8 cellular contexts compared by ENCODE assay signal in genomic region chr5:127030259-127031146, GRCh38. TPM values are rescaled to one million over a fixed set of nuclear protein-coding genes. Genes with fewer than 3 reads are reported as not detected.
DNase-seq lines count a peak whose midpoint lies in the region; ATAC-seq and TF ChIP-seq lines count a peak whose summit lies in the region.

A gene with protein sequence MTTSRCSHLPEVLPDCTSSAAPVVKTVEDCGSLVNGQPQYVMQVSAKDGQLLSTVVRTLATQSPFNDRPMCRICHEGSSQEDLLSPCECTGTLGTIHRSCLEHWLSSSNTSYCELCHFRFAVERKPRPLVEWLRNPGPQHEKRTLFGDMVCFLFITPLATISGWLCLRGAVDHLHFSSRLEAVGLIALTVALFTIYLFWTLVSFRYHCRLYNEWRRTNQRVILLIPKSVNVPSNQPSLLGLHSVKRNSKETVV (minus strand): TSS chr5:127030558. CDS start chr5:126918171, 112,387 bp downstream.

- peaks cover 10 to 25% of the 10 kb centered on the region in 2 donors for H3K4me1 ChIP-seq in duodenal mucosa (ENCODE audit: control insufficient read depth in 1 of 2, insufficient read depth in 2 of 2, low read length in 2 of 2)

- H3K9me3 ChIP-seq in CD4-positive, alpha-beta T cell (ENCODE audit: control insufficient read depth, low read length) = no peaks in the 10 kb centered on the region
- no peaks in the 10 kb centered on the region for H3K9me3 ChIP-seq in duodenal mucosa (ENCODE audit: control insufficient read depth in 1 of 2, low read length in 2 of 2)

- peak; percentile 23 for TF ChIP-seq CTCF in CD4-positive, alpha-beta T cell (IDR thresholded peaks at IDR 0.05)
- peak in 1 of 3 donors; percentile 14 for TF ChIP-seq CTCF in lower leg skin (IDR thresholded peaks at IDR 0.05)

- peak within 1 kb of the TSS; percentile 63 for H3K27ac ChIP-seq in CD4-positive, alpha-beta T cell (ENCODE audit: low read depth, low read length)
- H3K27ac ChIP-seq in duodenal mucosa (ENCODE audit: low read depth, low read length) = peak within 1 kb of the TSS; percentile 93

- H3K36me3 ChIP-seq in duodenal mucosa (ENCODE audit: control insufficient read depth in 1 of 2, insufficient read depth in 2 of 2, low read length in 2 of 2) = no peaks in the 10 kb centered on the region

- CTCF ChIA-PET in CD4-positive, alpha-beta T cell (lab: Charles Lee) = interaction anchor here (0.5 to 1.2 kb wide), 4 partner anchors 44 to 1199 kb away, joined by 3 to 4 read pairs (median 3); no protein-coding TSS in a partner anchor
- CTCF ChIA-PET in activated CD4-positive, alpha-beta memory T cell treated with anti-CD3 and anti-CD28 coated beads, Interleukin-2, amount 10 ng/mL, durations not matched to agents 7 days and 5 days (lab: Charles Lee) = interaction anchor here (0.8 to 1.3 kb wide), 3 partner anchors 42 to 462 kb away, joined by 3 read pairs; no protein-coding TSS in a partner anchor

- H3K4me3 Mint-ChIP-seq in CD4-positive, alpha-beta T cell = peak within 1 kb of the TSS; percentile 97
- peak within 1 kb of the TSS; percentile 85 for H3K4me3 Mint-ChIP-seq in activated CD4-positive, alpha-beta memory T cell treated with anti-CD3 and anti-CD28 coated beads, Interleukin-2, amount 10 ng/mL, durations not matched to agents 7 days and 5 days

- H3K4me1 Mint-ChIP-seq in CD4-positive, alpha-beta T cell (ENCODE audit: low read depth) = peaks cover 21% of the 10 kb centered on the region
- peaks cover 12% of the 10 kb centered on the region for H3K4me1 Mint-ChIP-seq in activated CD4-positive, alpha-beta memory T cell treated with anti-CD3 and anti-CD28 coated beads, Interleukin-2, amount 10 ng/mL, durations not matched to agents 7 days and 5 days

- TF ChIP-seq POLR2A in lower leg skin (IDR thresholded peaks at IDR 0.05) = peak in 1 of 2 donors; percentile 24

- WGBS in lower leg skin, 2 donors = 0% methylated on average over 26 to 48 of the region's 97 CpGs

- no peaks in the 10 kb centered on the region for H3K36me3 Mint-ChIP-seq in CD4-positive, alpha-beta T cell (ENCODE audit: low read depth)
- no peaks in the 10 kb centered on the region for H3K36me3 Mint-ChIP-seq in activated CD4-positive, alpha-beta memory T cell treated with anti-CD3 and anti-CD28 coated beads, Interleukin-2, amount 10 ng/mL, durations not matched to agents 7 days and 5 days (ENCODE audit: low read depth)

- H3K27me3 Mint-ChIP-seq in CD4-positive, alpha-beta T cell = peaks cover 12% of the 10 kb centered on the region
- peaks cover 49% of the 10 kb centered on the region for H3K27me3 Mint-ChIP-seq in activated CD4-positive, alpha-beta memory T cell treated with anti-CD3 and anti-CD28 coated beads, Interleukin-2, amount 10 ng/mL, durations not matched to agents 7 days and 5 days

- peak; percentile 80 to 96 (median 90) for DNase-seq in CD4-positive, alpha-beta T cell
- peak; percentile 95 for DNase-seq in NCI-H82 (lab: John Stamatoyannopoulos, UW)
- peak; percentile 95 for DNase-seq in activated CD4-positive, alpha-beta memory T cell treated with anti-CD3 and anti-CD28 coated beads, Interleukin-2, amount 10 ng/mL, durations not matched to agents 7 days and 5 days
- peak; percentile 92 to 99 for DNase-seq in lower leg skin (ENCODE audit: low spot score in 2 of 2)
- DNase-seq in stimulated activated CD4-positive, alpha-beta T cell treated with anti-CD3 and anti-CD28 coated beads, Interleukin-4, amount 100 ng/mL, for 4 hours = peak; percentile 91 to 94

- H3K9me3 Mint-ChIP-seq in CD4-positive, alpha-beta T cell = no peaks in the 10 kb centered on the region
- H3K9me3 Mint-ChIP-seq in activated CD4-positive, alpha-beta memory T cell treated with anti-CD3 and anti-CD28 coated beads, Interleukin-2, amount 10 ng/mL, durations not matched to agents 7 days and 5 days = no peaks in the 10 kb centered on the region

- peak within 1 kb of the TSS; percentile 77 for H3K27ac Mint-ChIP-seq in CD4-positive, alpha-beta T cell
- no peak within 1 kb of the TSS for H3K27ac Mint-ChIP-seq in activated CD4-positive, alpha-beta memory T cell treated with anti-CD3 and anti-CD28 coated beads, Interleukin-2, amount 10 ng/mL, durations not matched to agents 7 days and 5 days

- ATAC-seq in CD4-positive, alpha-beta T cell (ENCODE audit: poor library complexity) = peak; percentile 94
- ATAC-seq in GM19397 (IDR thresholded peaks at IDR 0.05; ENCODE audit: unreplicated experiment) (peak; percentile 95), HG03565 (IDR thresholded peaks at IDR 0.05; ENCODE audit: unreplicated experiment) (peak; percentile 97)

- H3K4me3 ChIP-seq in duodenal mucosa (ENCODE audit: low read depth in 1 of 2, low read length in 2 of 2) (peak within 1 kb of the TSS; percentile 86 to 90), lower leg skin (ENCODE audit: low read depth, poor library complexity, severe bottlenecking) (peak within 1 kb of the TSS; percentile 73)

- POLR2A ChIA-PET in CD4-positive, alpha-beta T cell (lab: Charles Lee) = interaction anchor here (0.6 to 3.7 kb wide), 12 partner anchors 15 to 1069 kb away, joined by 3 to 21 read pairs (median 6); partner anchors contain the start of genes C5orf63 and LMNB1
- POLR2A ChIA-PET in activated CD4-positive, alpha-beta memory T cell treated with anti-CD3 and anti-CD28 coated beads, Interleukin-2, amount 10 ng/mL, durations not matched to agents 7 days and 5 days (lab: Charles Lee) = interaction anchor here (2.2 to 2.4 kb wide), 2 partner anchors 43 to 253 kb away, joined by 8 to 11 read pairs; partner anchors contain the start of genes C5orf63 and LMNB1

- intact Hi-C loops in CD4-positive, alpha-beta T cell (cut with DNase I, micrococcal nuclease) = loop anchor here (2.0 to 5.0 kb wide), 6 partner anchors 42 to 248 kb away; partner anchors contain the start of gene C5orf63 (in 2 of the 2)
- intact Hi-C loops in lower leg skin (cut with DNase I; ENCODE audit: low total_unique reads) = no loop called here

- H3K9ac ChIP-seq in duodenal mucosa (ENCODE audit: low read depth in 1 of 2, low read length in 2 of 2) = peak within 1 kb of the TSS; percentile 83 to 91

- H3K27me3 ChIP-seq in CD4-positive, alpha-beta T cell (ENCODE audit: control insufficient read depth, insufficient read depth, low read length) = no peaks in the 10 kb centered on the region
- H3K27me3 ChIP-seq in duodenal mucosa (ENCODE audit: control insufficient read depth in 1 of 2, insufficient read depth in 2 of 2, low read length in 2 of 2) = peaks cover 0 to 5% of the 10 kb centered on the region in 2 donors

RNA-seq across cellular contexts. Expression of the gene that starts here (rescaled TPM):
- total RNA-seq in CD4-positive, alpha-beta T cell = 1 to 10 TPM; 5.2 to 6.2 TPM
- total RNA-seq in activated CD4-positive, alpha-beta memory T cell treated with anti-CD3 and anti-CD28 coated beads, Interleukin-2, amount 10 ng/mL, durations not matched to agents 7 days and 5 days = under 1 TPM; 0.68 to 0.70 TPM
- total RNA-seq in lower leg skin = 10 to 100 TPM; 23.4 to 53.7 (median 29.3) TPM

Comparison
In these comparisons a context has a peak if more than half of its experiments do, and no peak if none do; other contexts are left out.
1. Peak in every context shown above with its lines: DNase-seq, ATAC-seq, H3K4me3 ChIP-seq and H3K27ac ChIP-seq.
2. Peak in DNase-seq in activated CD4-positive, alpha-beta memory T cell treated with anti-CD3 and anti-CD28 coated beads, Interleukin-2, amount 10 ng/mL, durations not matched to agents 7 days and 5 days; RNA of the gene not detected or under 1 TPM.